Comparison of ENCODE assay signal across 9 cellular contexts in the genomic region with DNA sequence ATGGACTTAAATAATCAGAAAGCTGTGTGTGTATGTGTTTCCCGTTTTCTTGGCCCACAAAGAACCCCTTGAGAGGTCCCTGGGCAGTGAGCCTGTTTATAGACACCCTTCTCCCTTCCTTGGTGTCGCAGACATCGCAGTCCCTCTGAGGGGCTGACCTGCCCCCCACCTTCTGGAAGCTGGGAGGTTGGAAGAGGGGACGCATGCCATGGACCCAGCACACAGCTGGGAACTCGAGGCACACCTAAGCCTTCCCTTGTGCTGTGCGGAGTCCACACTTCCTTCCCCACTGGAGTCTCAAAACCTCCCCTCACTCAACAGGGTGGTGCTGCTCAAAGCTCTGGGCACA. TPM values are rescaled to one million over a fixed set of nuclear protein-coding genes. Genes with fewer than 3 reads are reported as not detected.
DNase-seq lines count a peak whose midpoint lies in the region; ATAC-seq and TF ChIP-seq lines count a peak whose summit lies in the region.
"Had no signal": no experiment of that assay in that cellular context is flagged by ENCODE, and none has a peak within 500 bp of the region (broad histone marks: within the 10 kb centered on the region; RNA-seq: fewer than 3 reads in every experiment).

No MANE protein-coding gene starts in this region.

- whole genome bisulfite sequencing in esophagus, 2 donors: 11 to 16% methylated on average over 6 of the region's 6 CpGs

- H3K9me3 ChIP-seq in Loucy (ENCODE audit: insufficient read depth, low read depth, low read length): peaks cover 5% of the 10 kb centered on the region; the same call in 1 of the 2 replicates
- H3K9me3 ChIP-seq in esophagus (ENCODE audit: control insufficient read depth in 2 of 2, insufficient read depth in 1 of 2, low read depth in 1 of 2, low read length in 1 of 2): no peaks in the 10 kb centered on the region

- H3F3A ChIP-seq in Loucy (ENCODE audit: low read depth): no peaks in the 10 kb centered on the region

- H3K4me1 ChIP-seq in Loucy (ENCODE audit: insufficient read depth, low read length, poor library complexity, severe bottlenecking) (peaks cover 16% of the 10 kb centered on the region), esophagus (ENCODE audit: control insufficient read depth in 2 of 2, insufficient read depth in 2 of 2, low read length in 1 of 2) (peaks cover 2 to 3% of the 10 kb centered on the region in 2 donors), rectal smooth muscle tissue (ENCODE audit: control insufficient read depth, insufficient read depth, low read length) (no peaks in the 10 kb centered on the region)

- H2AFZ ChIP-seq in Loucy (ENCODE audit: low read length): peak overlapping the region; percentile 66

- no peak for ATAC-seq in GM21619 (IDR thresholded peaks at IDR 0.05; ENCODE audit: unreplicated experiment)

- peak; percentile 21 for DNase-seq in Daoy (ENCODE audit: low read depth)
- DNase-seq in GM19238 (ENCODE audit: insufficient read length, low spot score): no peak
- no peak for DNase-seq in SKM-1 (lab: John Stamatoyannopoulos, UW; ENCODE audit: unreplicated experiment)
- no peak for DNase-seq in GOT3 (lab: John Stamatoyannopoulos, UW)

- H4K20me1 ChIP-seq in Loucy (ENCODE audit: insufficient read depth, low read length, poor library complexity, severe bottlenecking): no peaks in the 10 kb centered on the region

- TF ChIP-seq CTCF in Loucy (conservative IDR thresholded peaks at IDR 0.05; ENCODE audit: low read length): no peak

- H3K4me3 ChIP-seq in Loucy (ENCODE audit: low read length, poor library complexity, severe bottlenecking): peak overlapping the region; percentile 83
- peak overlapping the region in 1 of 2 donors; percentile 31 for H3K4me3 ChIP-seq in esophagus (ENCODE audit: low read depth in 1 of 2, low read length in 2 of 2)
- peak overlapping the region; percentile 45 for H3K4me3 ChIP-seq in rectal smooth muscle tissue (ENCODE audit: low read length)

- peaks cover 20% of the 10 kb centered on the region for H3K79me2 ChIP-seq in Loucy (ENCODE audit: insufficient read depth, low read length)

- H3K27me3 ChIP-seq in Loucy (ENCODE audit: insufficient read depth, low read length, poor library complexity, severe bottlenecking) (no peaks in the 10 kb centered on the region), esophagus (ENCODE audit: control insufficient read depth in 1 of 2, insufficient read depth in 2 of 2, low read length in 2 of 2) (no peaks in the 10 kb centered on the region), rectal smooth muscle tissue (ENCODE audit: control insufficient read depth, insufficient read depth, low read length) (no peaks in the 10 kb centered on the region)

- peak overlapping the region; percentile 88 for H3K4me2 ChIP-seq in Loucy (ENCODE audit: low read depth, low read length, poor library complexity, severe bottlenecking)

- H3K9ac ChIP-seq in Loucy (ENCODE audit: low read depth, low read length, poor library complexity, severe bottlenecking) (peak overlapping the region; percentile 94), rectal smooth muscle tissue (ENCODE audit: low read length) (no peak overlapping the region)

- H3K36me3 ChIP-seq in Loucy (ENCODE audit: insufficient read depth, low read length) (no peaks in the 10 kb centered on the region), esophagus (ENCODE audit: control insufficient read depth in 2 of 2, insufficient read depth in 2 of 2, low read length in 1 of 2) (no peaks in the 10 kb centered on the region), rectal smooth muscle tissue (ENCODE audit: control insufficient read depth, insufficient read depth, low read length) (no peaks in the 10 kb centered on the region)

- H3K9me2 ChIP-seq in Loucy (replicated peaks; ENCODE audit: low read depth, low read length): no peaks in the 10 kb centered on the region

- H3K27ac ChIP-seq in esophagus (ENCODE audit: low read depth in 2 of 2, low read length in 1 of 2) (peak overlapping the region; percentile 63 to 82), rectal smooth muscle tissue (ENCODE audit: low read depth, low read length) (peak overlapping the region; percentile 17)

RNA-seq across cellular contexts. Expression of gene APOBEC3B, which starts 0.5 kb away (rescaled TPM):
- total RNA-seq in Daoy (2014; rRNA removed; shearing (Covaris generic)): 4.5 and 5.1 TPM in 2 replicates
- 1 to 10 TPM; 3.4 to 4.6 TPM for polyA plus RNA-seq in esophagus

RNA-seq across cellular contexts. Expression of gene APOBEC3A, which starts 24.2 kb away (rescaled TPM):
- total RNA-seq in Daoy (2014; rRNA removed; shearing (Covaris generic)): not detected in 2 replicates
- polyA plus RNA-seq in esophagus: 1 to 10 TPM; 2.5 to 5.6 TPM
- total RNA-seq: dermis microvascular lymphatic vessel endothelial cell had no signal

RNA-seq across cellular contexts. Expression of gene APOBEC3C, which starts 32.4 kb away (rescaled TPM):
- 1.2 and 2.7 TPM in 2 replicates for total RNA-seq in Daoy (2014; rRNA removed; shearing (Covaris generic))
- 10 to 100 TPM; 16.2 to 20.1 TPM for polyA plus RNA-seq in esophagus

RNA-seq across cellular contexts. Expression of gene APOBEC3D, which starts 39.3 kb away (rescaled TPM):
- 0.33 and 0.34 TPM in 2 replicates for total RNA-seq in Daoy (2014; rRNA removed; shearing (Covaris generic))
- polyA plus RNA-seq in esophagus: under 1 TPM; 0.53 to 0.73 TPM

RNA-seq across cellular contexts. Expression of gene APOBEC3F, which starts 59.0 kb away (rescaled TPM):
- 0.97 and 6.9 TPM in 2 replicates for total RNA-seq in Daoy (2014; rRNA removed; shearing (Covaris generic))
- 1 to 10 TPM; 1.8 to 5.2 TPM for polyA plus RNA-seq in esophagus
